Comparison of ENCODE assay signal across 36 cellular contexts in the genomic region with DNA sequence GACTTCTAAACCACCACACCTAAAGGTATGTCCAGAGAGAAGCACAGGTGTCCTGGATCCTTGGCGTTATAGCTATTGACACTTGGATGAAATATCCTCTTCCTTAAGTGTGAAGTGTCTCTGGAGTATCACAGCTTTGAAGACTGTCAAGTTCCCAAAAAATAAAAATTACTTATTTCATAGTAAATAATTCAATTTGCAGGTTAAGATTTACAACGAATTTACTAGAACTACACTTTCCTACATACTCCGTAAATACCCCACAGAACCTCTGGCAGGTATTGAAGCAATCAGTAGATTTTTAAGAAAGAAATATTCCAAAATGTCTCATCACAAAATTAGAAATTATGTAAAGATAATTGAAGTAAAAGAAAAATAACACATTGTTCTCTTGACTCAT.
"Had no signal": no experiment of that assay in that cellular context is flagged by ENCODE, and none has a peak within 500 bp of the region (broad histone marks: within the 10 kb centered on the region; RNA-seq: fewer than 3 reads in every experiment).

No MANE protein-coding gene starts in this region.

- H3K4me3 ChIP-seq: MG63 had no signal

- DNase-seq: Karpas-422, Kasumi-1, MG63, MM.1S, MV-4-11, NCI-H1048, NCI-H1092, NCI-H1092 treated with DMSO at 0.1 percent for 48 hours, NCI-H1105, NCI-H1105 treated with DMSO at 0.1 percent for 48 hours, NCI-H1417, NCI-H1417 treated with DMSO at 0.1 percent for 48 hours, NCI-H1436, NCI-H1436 treated with DMSO at 0.1 percent for 48 hours, NCI-H146, NCI-H1694, NCI-H1694 treated with DMSO at 0.1 percent for 48 hours, NCI-H187, NCI-H187 treated with DMSO at 0.1 percent for 48 hours, NCI-H1930, NCI-H2029, NCI-H2029 treated with DMSO at 0.1 percent for 48 hours, NCI-H2081, NCI-H2081 treated with DMSO at 0.1 percent for 48 hours, NCI-H2107, NCI-H2171, NCI-H2171 treated with DMSO at 0.1 percent for 48 hours, NCI-H2227 treated with DMSO at 0.1 percent for 48 hours, NCI-H226, NCI-H345, NCI-H446, NCI-H446 treated with DMSO at 0.1 percent for 48 hours, NCI-H510A, NCI-H510A treated with DMSO at 0.1 percent for 48 hours, NCI-H524, NCI-H524 treated with DMSO at 0.1 percent for 48 hours had no signal

- H3K9me3 ChIP-seq: MG63 had no signal

- H3K36me3 ChIP-seq: MG63 had no signal
